Comparison of ENCODE assay signal across 7 cellular contexts in the genomic region with DNA sequence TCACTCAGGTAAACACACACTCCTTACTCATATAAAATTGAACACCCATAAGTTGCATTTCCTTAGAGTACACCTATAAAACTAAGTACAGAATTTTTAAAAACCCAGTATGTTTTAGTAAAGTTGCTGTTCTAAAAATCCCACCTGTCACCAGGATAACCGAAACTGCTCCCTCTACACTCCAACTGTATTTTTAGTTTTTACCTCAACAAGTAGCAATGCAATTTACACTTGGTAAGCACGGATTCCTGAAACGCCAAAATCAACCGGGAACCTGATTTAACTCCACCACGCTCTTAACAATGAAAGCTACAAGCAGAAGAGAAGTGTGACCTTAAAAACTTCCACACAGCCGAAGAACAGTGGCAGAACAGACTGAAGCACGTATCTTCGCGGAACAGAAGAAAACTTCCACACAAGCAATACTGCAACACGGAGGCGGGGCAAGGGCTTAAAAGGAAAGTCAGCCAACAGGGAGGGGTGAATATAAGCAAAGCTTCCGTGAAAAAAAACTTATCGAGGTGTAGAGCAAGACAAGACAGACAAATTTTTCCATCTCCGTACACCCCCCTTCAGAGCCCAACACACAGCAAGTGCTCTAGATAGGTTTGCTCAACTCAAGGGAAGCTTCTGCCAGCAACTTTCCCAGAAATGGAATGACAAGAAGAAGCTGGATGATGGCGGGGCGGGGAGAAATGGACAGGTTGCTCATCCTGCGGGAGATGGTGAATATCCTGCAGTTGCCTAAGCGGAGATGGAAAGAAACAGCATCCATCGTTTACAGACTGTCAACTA. TPM values are rescaled to one million over a fixed set of nuclear protein-coding genes. Genes with fewer than 3 reads are reported as not detected.
A peak's percentile ranks its signal among the peaks of the same experiment; 100 is the strongest.
DNase-seq lines count a peak whose midpoint lies in the region; ATAC-seq lines count a peak whose summit lies in the region.

No MANE protein-coding gene starts in this region.

- peak; percentile 26 for ATAC-seq in GM18868 (IDR thresholded peaks at IDR 0.05; ENCODE audit: unreplicated experiment)
- ATAC-seq in stimulated activated effector memory CD8-positive, alpha-beta T cell treated with anti-CD3 and anti-CD28 coated beads, Interleukin-12 subunit alpha, Interleukin-12 subunit beta, amount 100 ng/mL, for 72 hours, result peak; percentile 52
- no peak for ATAC-seq in GM19397 (IDR thresholded peaks at IDR 0.05; ENCODE audit: unreplicated experiment)

- peak overlapping the region; percentile 72 for H3K27ac Mint-ChIP-seq in stimulated activated effector memory CD8-positive, alpha-beta T cell treated with anti-CD3 and anti-CD28 coated beads, Interleukin-12 subunit alpha, Interleukin-12 subunit beta, amount 100 ng/mL, for 72 hours

- peak; percentile 57 to 67 for DNase-seq in NOMO-1 (lab: John Stamatoyannopoulos, UW; ENCODE audit: unreplicated experiment in 2 of 2)
- peak; percentile 70 for DNase-seq in activated CD8-positive, alpha-beta memory T cell treated with anti-CD3 and anti-CD28 coated beads, Interleukin-2, amount 50 U/mL, for 4 hours
- peak; percentile 8 for DNase-seq in epithelial cell of prostate (ENCODE audit: low read depth, low spot score)
- DNase-seq in myocyte (ENCODE audit: low read depth), result peak; percentile 68
- DNase-seq in stimulated activated effector memory CD8-positive, alpha-beta T cell treated with anti-CD3 and anti-CD28 coated beads, Interleukin-12 subunit alpha, Interleukin-12 subunit beta, amount 100 ng/mL, for 72 hours (ENCODE audit: low spot score in 2 of 2), result peak; percentile 24 to 73

- peak overlapping the region; percentile 84 for H3K4me3 Mint-ChIP-seq in stimulated activated effector memory CD8-positive, alpha-beta T cell treated with anti-CD3 and anti-CD28 coated beads, Interleukin-12 subunit alpha, Interleukin-12 subunit beta, amount 100 ng/mL, for 72 hours

- peaks cover 43% of the 10 kb centered on the region for H3K4me1 Mint-ChIP-seq in stimulated activated effector memory CD8-positive, alpha-beta T cell treated with anti-CD3 and anti-CD28 coated beads, Interleukin-12 subunit alpha, Interleukin-12 subunit beta, amount 100 ng/mL, for 72 hours

- peak overlapping the region; percentile 81 for H3K27ac ChIP-seq in epithelial cell of prostate

- H3K9me3 Mint-ChIP-seq in stimulated activated effector memory CD8-positive, alpha-beta T cell treated with anti-CD3 and anti-CD28 coated beads, Interleukin-12 subunit alpha, Interleukin-12 subunit beta, amount 100 ng/mL, for 72 hours, result no peaks in the 10 kb centered on the region

- H3K36me3 Mint-ChIP-seq in stimulated activated effector memory CD8-positive, alpha-beta T cell treated with anti-CD3 and anti-CD28 coated beads, Interleukin-12 subunit alpha, Interleukin-12 subunit beta, amount 100 ng/mL, for 72 hours, result peaks cover 45% of the 10 kb centered on the region

RNA-seq across cellular contexts. Expression of a gene that starts 1.4 kb away (rescaled TPM):
- 80.7 and 84.7 TPM in 2 replicates for total RNA-seq in myocyte
- polyA plus RNA-seq in myocyte (2012), result 71.0 TPM

RNA-seq across cellular contexts. Expression of a gene that starts 32.5 kb away (rescaled TPM):
- 33.7 and 45.3 TPM in 2 replicates for total RNA-seq in myocyte
- 31.0 TPM for polyA plus RNA-seq in myocyte (2012)

Comparison
In these comparisons a context has a peak if more than half of its experiments do, and no peak if none do; other contexts are left out.
1. DNase-seq: peak in every context shown above with its lines; median percentile 70 in activated CD8-positive, alpha-beta memory T cell treated with anti-CD3 and anti-CD28 coated beads, Interleukin-2, amount 50 U/mL, for 4 hours; 68 in myocyte; 62 in NOMO-1; 48 in stimulated activated effector memory CD8-positive, alpha-beta T cell treated with anti-CD3 and anti-CD28 coated beads, Interleukin-12 subunit alpha, Interleukin-12 subunit beta, amount 100 ng/mL, for 72 hours; 8 in epithelial cell of prostate.